In genomic region chr17:45693792-45694191, GRCh38 we compare ENCODE assay signal across 27 cellular contexts.
"Had no signal": no experiment of that assay in that cellular context is flagged by ENCODE, and none has a peak within 500 bp of the region (broad histone marks: within the 10 kb centered on the region; RNA-seq: fewer than 3 reads in every experiment).

No MANE protein-coding gene starts in this region.

- FAIRE-seq: urothelium cell line had no signal

- H3K4me1 ChIP-seq: stomach, testis, thyroid gland, tibial artery, tibial nerve, transverse colon, upper lobe of left lung, upper lobe of right lung, uterus, vagina had no signal

- ATAC-seq: stimulated activated effector memory CD8-positive, alpha-beta T cell treated with anti-CD3 and anti-CD28 coated beads, Interleukin-12 subunit alpha, Interleukin-12 subunit beta, amount 100 ng/mL, for 72 hours; stimulated activated memory B cell treated with anti-CD40 and anti-IgM and Interleukin-4, amounts not matched to agents 10 μg/mL and 1 μg/mL and 100 μg/mL, for 72 hours; stimulated activated naive B cell treated with anti-CD40 and anti-IgM and Interleukin-4, amounts not matched to agents 10 μg/mL and 1 μg/mL and 100 μg/mL, for 72 hours; stimulated activated naive CD8-positive, alpha-beta T cell treated with anti-CD3 and anti-CD28 coated beads, Interleukin-15, amount 100 ng/mL, for 72 hours; stimulated activated naive CD8-positive, alpha-beta T cell treated with anti-CD3 and anti-CD28 coated beads, Interleukin-15, Interleukin-2, amounts not matched to agents 100 U/mL and 50 U/mL, for 24 hours; upper lobe of right lung had no signal

- H3K27ac ChIP-seq: stomach, suprapubic skin, testis, thoracic aorta, thyroid gland, tibial artery, tibial nerve, transverse colon, upper lobe of left lung, upper lobe of right lung, uterus, vagina had no signal

- H3K27me3 ChIP-seq: testis, thyroid gland, upper lobe of left lung, uterus, vagina had no signal

- H3K9me3 ChIP-seq: suprapubic skin, testis, thoracic aorta, thyroid gland, tibial artery, tibial nerve, transverse colon, upper lobe of left lung, upper lobe of right lung, uterus, vagina had no signal

- H3K4me3 ChIP-seq: stomach, suprapubic skin, testis, thoracic aorta, thyroid gland, tibial artery, tibial nerve, transverse colon, upper lobe of left lung, upper lobe of right lung, uterus, vagina had no signal

- DNase-seq: stimulated activated CD4-positive, alpha-beta T cell treated with anti-CD3 and anti-CD28 coated beads, Interleukin-2, amount 100 ng/mL, for 48 hours; stimulated activated CD4-positive, alpha-beta T cell treated with anti-CD3 and anti-CD28 coated beads, Interleukin-4, amount 100 ng/mL, for 1 hour; stimulated activated CD4-positive, alpha-beta T cell treated with anti-CD3 and anti-CD28 coated beads, Interleukin-4, amount 100 ng/mL, for 24 hours; stimulated activated CD4-positive, alpha-beta T cell treated with anti-CD3 and anti-CD28 coated beads, Interleukin-4, amount 100 ng/mL, for 4 hours; stimulated activated CD8-positive, alpha-beta memory T cell treated with anti-CD3 and anti-CD28 coated beads, Interleukin-4, amount 100 ng/mL, for 48 hours; stimulated activated naive B cell treated with anti-CD40 and anti-IgM and Interleukin-4, amounts not matched to agents 10 μg/mL and 1 μg/mL and 100 μg/mL, for 72 hours; stimulated activated naive CD4-positive, alpha-beta T cell; stimulated activated naive CD4-positive, alpha-beta T cell treated with Interleukin-2 at 50 U/mL for 16 hours; stimulated activated naive CD8-positive, alpha-beta T cell treated with anti-CD3 and anti-CD28 coated beads, Interleukin-15, amount 100 ng/mL, for 72 hours; stimulated activated naive CD8-positive, alpha-beta T cell treated with anti-CD3 and anti-CD28 coated beads, Interleukin-15, Interleukin-2, amounts not matched to agents 100 U/mL and 50 U/mL, for 24 hours; stomach; substantia nigra; testis; thyroid gland; tibial artery; transverse colon; trophoblast cell; upper lobe of left lung; upper lobe of right lung; uterus had no signal

- H3K36me3 ChIP-seq: stomach, suprapubic skin, thoracic aorta, thyroid gland, tibial artery, tibial nerve, transverse colon, upper lobe of left lung, upper lobe of right lung, uterus, vagina had no signal
